In the genomic region with DNA sequence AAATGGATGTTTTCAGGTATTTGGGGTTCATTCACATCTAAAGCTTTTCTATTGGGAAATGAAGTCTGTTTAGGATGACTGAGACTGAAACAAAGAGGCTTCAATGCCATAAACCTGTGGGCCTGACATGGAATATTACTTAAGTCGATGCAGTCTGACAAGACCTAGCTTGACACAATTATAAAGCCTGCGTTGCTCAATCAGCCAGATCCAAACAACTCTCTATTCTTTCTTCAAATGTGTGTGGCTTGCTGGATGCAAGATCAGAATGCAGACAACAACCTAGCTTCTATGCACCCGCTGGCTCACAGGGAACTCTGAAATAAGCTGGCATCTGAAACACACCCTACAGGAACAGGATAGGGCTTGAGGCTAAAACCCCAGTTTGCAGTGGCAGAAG, we compare ENCODE assay signal across 9 cellular contexts. TPM values are rescaled to one million over a fixed set of nuclear protein-coding genes. Genes with fewer than 3 reads are reported as not detected.
DNase-seq lines count a peak whose midpoint lies in the region; ATAC-seq and TF ChIP-seq lines count a peak whose summit lies in the region.
"Had no signal": no experiment of that assay in that cellular context is flagged by ENCODE, and none has a peak within 500 bp of the region (broad histone marks: within the 10 kb centered on the region; RNA-seq: fewer than 3 reads in every experiment).

No MANE protein-coding gene starts in this region.

- peak overlapping the region; percentile 11 for H3K9ac ChIP-seq in endocrine pancreas (ENCODE audit: control insufficient read depth, insufficient read depth, low read length)

- TF ChIP-seq CTCF in CD4-positive, alpha-beta T cell (IDR thresholded peaks at IDR 0.05) = no peak
- TF ChIP-seq CTCF in Peyer's patch (IDR thresholded peaks at IDR 0.05) (no peak), psoas muscle (IDR thresholded peaks at IDR 0.05) (no peak)

- intact Hi-C loops in CD4-positive, alpha-beta T cell (cut with DNase I, micrococcal nuclease) = loop anchor here in 1 of 2 experiments (1.0 to 2.0 kb wide), 2 partner anchors 40 to 65 kb away; partner anchors contain the start of gene RFFL
- intact Hi-C loops in psoas muscle (cut with DNase I) = no loop called here

- H3K27ac Mint-ChIP-seq in CD4-positive, alpha-beta T cell = peak overlapping the region; percentile 95

- POLR2A ChIA-PET in CD4-positive, alpha-beta T cell (lab: Charles Lee) = interaction anchor here (0.6 to 3.2 kb wide), 12 partner anchors 11 to 138 kb away, joined by 3 to 45 read pairs (median 16); partner anchors contain the start of genes LIG3 and RFFL

- no peak for DNase-seq in CD4-positive, alpha-beta T cell
- DNase-seq in Peyer's patch (no peak), psoas muscle (no peak), NCI-H2171 (lab: John Stamatoyannopoulos, UW) (no peak), NCI-H526 treated with DMSO at 0.1 percent for 48 hours (lab: John Stamatoyannopoulos, UW) (no peak), occipital lobe (lab: John Stamatoyannopoulos, UW) (no peak)
- DNase-seq: NCI-H524 treated with DMSO at 0.1 percent for 48 hours had no signal

- H3K9me3 Mint-ChIP-seq in CD4-positive, alpha-beta T cell = no peaks in the 10 kb centered on the region

- ATAC-seq in CD4-positive, alpha-beta T cell (ENCODE audit: poor library complexity) = no peak
- ATAC-seq in psoas muscle (no peak), GM19452 (IDR thresholded peaks at IDR 0.05; ENCODE audit: unreplicated experiment) (no peak)

- no peaks in the 10 kb centered on the region for H3K9me3 ChIP-seq in CD4-positive, alpha-beta T cell (ENCODE audit: control insufficient read depth, low read length)
- H3K9me3 ChIP-seq in Peyer's patch = no peaks in the 10 kb centered on the region
- H3K9me3 ChIP-seq in endocrine pancreas (ENCODE audit: control insufficient read depth, low read length) = no peaks in the 10 kb centered on the region
- no peaks in the 10 kb centered on the region for H3K9me3 ChIP-seq in psoas muscle

- H3K36me3 ChIP-seq in Peyer's patch = peaks cover 0 to 31% (median 0%) of the 10 kb centered on the region in 3 donors
- H3K36me3 ChIP-seq in endocrine pancreas (ENCODE audit: control insufficient read depth, insufficient read depth, low read length) = no peaks in the 10 kb centered on the region
- peaks cover 0 to 69% of the 10 kb centered on the region in 2 donors for H3K36me3 ChIP-seq in psoas muscle (ENCODE audit: insufficient read depth in 1 of 2, low read depth in 1 of 2)

- no peak overlapping the region for H3K4me3 ChIP-seq in Peyer's patch
- H3K4me3 ChIP-seq in endocrine pancreas (ENCODE audit: control insufficient read depth, insufficient read depth, low read length) = no peak overlapping the region
- H3K4me3 ChIP-seq in psoas muscle = no peak overlapping the region

- H3K4me1 ChIP-seq in Peyer's patch = peaks cover 0 to 10% (median 3%) of the 10 kb centered on the region in 4 donors
- H3K4me1 ChIP-seq in endocrine pancreas (ENCODE audit: control insufficient read depth, insufficient read depth, low read length) = peaks cover 17% of the 10 kb centered on the region
- peaks cover 13% of the 10 kb centered on the region for H3K4me1 ChIP-seq in psoas muscle

- 86 to 92% (median 92%) methylated on average over 3 of the region's 3 CpGs for WGBS in psoas muscle, 3 donors

- H3K4me1 Mint-ChIP-seq in CD4-positive, alpha-beta T cell (ENCODE audit: low read depth) = peaks cover 67% of the 10 kb centered on the region

- H3K27ac ChIP-seq in CD4-positive, alpha-beta T cell (ENCODE audit: low read depth, low read length) = peak overlapping the region; percentile 87
- H3K27ac ChIP-seq in Peyer's patch (peak overlapping the region; percentile 59 to 78 (median 66)), psoas muscle (peak overlapping the region; percentile 50)

- peak overlapping the region; percentile 11 for H3K4me3 Mint-ChIP-seq in CD4-positive, alpha-beta T cell

- no peaks in the 10 kb centered on the region for H3K27me3 ChIP-seq in CD4-positive, alpha-beta T cell (ENCODE audit: control insufficient read depth, insufficient read depth, low read length)
- H3K27me3 ChIP-seq in Peyer's patch (no peaks in the 10 kb centered on the region), endocrine pancreas (ENCODE audit: control insufficient read depth, insufficient read depth, low read length) (no peaks in the 10 kb centered on the region), psoas muscle (ENCODE audit: insufficient read depth in 3 of 3, low read length in 2 of 3) (no peaks in the 10 kb centered on the region)

- TF ChIP-seq POLR2A in Peyer's patch (IDR thresholded peaks at IDR 0.05) = no peak

- H3K27me3 Mint-ChIP-seq in CD4-positive, alpha-beta T cell = no peaks in the 10 kb centered on the region

- CTCF ChIA-PET in CD4-positive, alpha-beta T cell (lab: Charles Lee) = interaction anchor here (1.0 to 3.1 kb wide), 10 partner anchors 20 to 96 kb away, joined by 3 to 28 read pairs (median 7); partner anchors contain the start of genes RAD51D and RFFL

- peaks cover 70% of the 10 kb centered on the region for H3K36me3 Mint-ChIP-seq in CD4-positive, alpha-beta T cell (ENCODE audit: low read depth)

RNA-seq across cellular contexts. Expression of gene RFFL, which starts 40.0 kb away (rescaled TPM):
- 10 to 100 TPM; 57.8 to 66.1 TPM for total RNA-seq in CD4-positive, alpha-beta T cell
- total RNA-seq in Peyer's patch (10 to 100 TPM; 33.0 to 76.7 (median 43.0) TPM), psoas muscle (10 to 100 TPM; 23.6 to 39.5 (median 31.1) TPM), occipital lobe (7.8 TPM)
- polyA plus RNA-seq in psoas muscle = 10 to 100 TPM in 1 of 3 donors, 1 to 10 TPM in 2; 7.0 to 19.1 (median 8.6) TPM

RNA-seq across cellular contexts. Expression of gene LIG3, which starts 43.2 kb away (rescaled TPM):
- 10 to 100 TPM; 44.6 to 49.1 TPM for total RNA-seq in CD4-positive, alpha-beta T cell
- total RNA-seq in Peyer's patch = 10 to 100 TPM; 19.6 to 82.5 (median 36.3) TPM
- 10 to 100 TPM; 23.5 to 28.2 (median 26.2) TPM for total RNA-seq in psoas muscle
- polyA plus RNA-seq in psoas muscle = 10 to 100 TPM; 11.5 to 17.6 (median 12.2) TPM
- 20.6 TPM for total RNA-seq in occipital lobe
